ENCODE assay signal across 8 cellular contexts in genomic region chr4:145099653-145100052, GRCh38. TPM values are rescaled to one million over a fixed set of nuclear protein-coding genes. Genes with fewer than 3 reads are reported as not detected.
DNase-seq lines count a peak whose midpoint lies in the region; ATAC-seq and TF ChIP-seq lines count a peak whose summit lies in the region.

No MANE protein-coding gene starts in this region.

- H3K27ac Mint-ChIP-seq in HFFc6 = 0 out of 2 replicates have a peak overlapping the region, but pooled peaks have one; percentile 44
- H3K27ac Mint-ChIP-seq in activated naive CD4-positive, alpha-beta T cell treated with anti-CD3 and anti-CD28 coated beads, Interleukin-2, amount 50 U/mL, for 72 hours = peak overlapping the region; percentile 91 to 99

- DNase-seq in AG10803 (ENCODE audit: low read depth) = peak; percentile 25
- no peak for DNase-seq in HFFc6
- DNase-seq in activated naive CD4-positive, alpha-beta T cell treated with anti-CD3 and anti-CD28 coated beads, Interleukin-2, amount 50 U/mL, for 72 hours (ENCODE audit: low spot score in 2 of 2) = no peak
- peak; percentile 16 to 62 for DNase-seq in lung microvascular endothelial cell (ENCODE audit: low read depth in 2 of 2)
- DNase-seq in sciatic nerve (ENCODE audit: low spot score) = no peak
- no peak for DNase-seq in GM13977 (ENCODE audit: low spot score)

- peaks cover 27% of the 10 kb centered on the region for H3K4me1 Mint-ChIP-seq in HFFc6 (ENCODE audit: low read depth)

- intact Hi-C loops in sciatic nerve (cut with DNase I) = no loop called here

- H3K36me3 Mint-ChIP-seq in HFFc6 (ENCODE audit: low read depth) = peaks cover 9% of the 10 kb centered on the region
- peaks cover 25 to 29% of the 10 kb centered on the region in 2 donors for H3K36me3 Mint-ChIP-seq in activated naive CD4-positive, alpha-beta T cell treated with anti-CD3 and anti-CD28 coated beads, Interleukin-2, amount 50 U/mL, for 72 hours

- in situ Hi-C loops in GM13977 (cut with MboI; ENCODE audit: low pct_unique_long_range_greater_than_20kb, low sequenced_read_pairs, unreplicated experiment) = no loop called here

- ATAC-seq in activated naive CD4-positive, alpha-beta T cell treated with anti-CD3 and anti-CD28 coated beads, Interleukin-2, amount 50 U/mL, for 72 hours = no peak
- ATAC-seq in HG03039 (IDR thresholded peaks at IDR 0.05; ENCODE audit: unreplicated experiment) (no peak), sciatic nerve (no peak), GM18909 (IDR thresholded peaks at IDR 0.05; ENCODE audit: poor library complexity, unreplicated experiment) (no peak)

- peak overlapping the region; percentile 97 for H3K4me3 Mint-ChIP-seq in HFFc6

- H3K9me3 Mint-ChIP-seq in HFFc6 = no peaks in the 10 kb centered on the region
- peaks cover 0 to 2% of the 10 kb centered on the region in 2 donors for H3K9me3 Mint-ChIP-seq in activated naive CD4-positive, alpha-beta T cell treated with anti-CD3 and anti-CD28 coated beads, Interleukin-2, amount 50 U/mL, for 72 hours

- no peaks in the 10 kb centered on the region for H3K27me3 Mint-ChIP-seq in HFFc6 (ENCODE audit: insufficient read depth)

- TF ChIP-seq CTCF in AG10803 (conservative IDR thresholded peaks at IDR 0.05; ENCODE audit: low read length) = no peak
- no peak for TF ChIP-seq CTCF in HFFc6 (IDR thresholded peaks at IDR 0.05)
- TF ChIP-seq CTCF in GM13977 (IDR thresholded peaks at IDR 0.05; ENCODE audit: extremely low read depth, insufficient read depth, missing control alignments) = no peak

- H3K4me3 ChIP-seq in AG10803 (ENCODE audit: low read length) = peak overlapping the region; percentile 97

RNA-seq across cellular contexts. Expression of gene ABCE1, which starts 1.5 kb away (rescaled TPM):
- 10 to 100 TPM; 80.9 to 95.1 (median 86.0) TPM for total RNA-seq in HFFc6 (2021; fragmentation: NEBNext Ultra II Directional; extraction: Animal tissue kit (Norgen Biotek cat#: 25700))
- 100 to 1,000 TPM; 131 to 162 TPM for total RNA-seq in activated naive CD4-positive, alpha-beta T cell treated with anti-CD3 and anti-CD28 coated beads, Interleukin-2, amount 50 U/mL, for 72 hours
- total RNA-seq in lung microvascular endothelial cell = 82.6 and 104 TPM in 2 replicates
- 43.8 TPM for total RNA-seq in sciatic nerve

RNA-seq across cellular contexts. Expression of gene ANAPC10, which starts 1.7 kb away (rescaled TPM):
- total RNA-seq in HFFc6 (2021; fragmentation: NEBNext Ultra II Directional; extraction: Animal tissue kit (Norgen Biotek cat#: 25700)) = 10 to 100 TPM; 16.3 to 20.0 (median 18.0) TPM
- total RNA-seq in activated naive CD4-positive, alpha-beta T cell treated with anti-CD3 and anti-CD28 coated beads, Interleukin-2, amount 50 U/mL, for 72 hours = 10 to 100 TPM; 28.3 to 42.5 TPM
- total RNA-seq in lung microvascular endothelial cell = 14.6 and 20.8 TPM in 2 replicates
- 22.5 TPM for total RNA-seq in sciatic nerve

Comparison
In these comparisons a context has a peak if more than half of its experiments do, and no peak if none do; other contexts are left out.
1. DNase-seq: peak in AG10803 (single experiment) and lung microvascular endothelial cell (2 of 2); none in HFFc6 (single experiment), activated naive CD4-positive, alpha-beta T cell treated with anti-CD3 and anti-CD28 coated beads, Interleukin-2, amount 50 U/mL, for 72 hours (0 of 2), sciatic nerve (single experiment) and GM13977 (single experiment).